ENCODE assay signal across 36 cellular contexts in genomic region chr20:23308908-23309307, GRCh38.
"Had no signal": no experiment of that assay in that cellular context is flagged by ENCODE, and none has a peak within 500 bp of the region (broad histone marks: within the 10 kb centered on the region; RNA-seq: fewer than 3 reads in every experiment).

No MANE protein-coding gene starts in this region.

- H3K27me3 ChIP-seq: adrenal gland, body of pancreas, brain microvascular endothelial cell, breast epithelium had no signal

- H3K4me3 Mint-ChIP-seq: activated B cell treated with CpG ODN at 0.5 μM for 24 hours; activated CD4-positive, alpha-beta memory T cell treated with anti-CD3 and anti-CD28 coated beads for 36 hours; activated CD4-positive, alpha-beta T cell treated with anti-CD3 and anti-CD28 coated beads, Interleukin-2, amount 10 ng/mL, durations not matched to agents 24 days and 14 days; activated CD8-positive, alpha-beta T cell treated with anti-CD3 and anti-CD28 coated beads for 36 hours; activated naive CD4-positive, alpha-beta T cell treated with anti-CD3 and anti-CD28 coated beads for 36 hours; activated naive CD8-positive, alpha-beta T cell treated with anti-CD3 and anti-CD28 coated beads for 36 hours; activated T-cell treated with anti-CD3 and anti-CD28 coated beads, Interleukin-2, amount 50 U/mL, for 4 hours; activated T-cell treated with anti-CD3 and anti-CD28 coated beads, Interleukin-2, amount 50 U/mL, for 72 hours; activated T-helper 1 cell treated with anti-CD3 and anti-CD28 coated beads, Interleukin-12 subunit alpha, Interleukin-12 subunit beta, Interleukin-2, Interleukin-4 antibody, amounts not matched to agents 30 ng/mL and 10 ng/mL and 1 ng/mL, durations not matched to agents 14 hours and 24 hours and 36 hours; activated T-helper 17 cell treated with anti-CD3 and anti-CD28 coated beads, Interleukin-2, amount 50 U/mL, for 72 hours; T-helper 1 cell treated with Interleukin-12 subunit alpha and Interleukin-12 subunit beta and Interleukin-4 antibody, amounts not matched to agents 30 μg/mL and 1 μg/mL, for 36 hours; T-helper 2 cell treated with Interferon-gamma antibody and Interleukin-4, amounts not matched to agents 5 μg/mL and 100 μg/mL, for 36 hours had no signal

- H3K36me3 Mint-ChIP-seq: activated CD4-positive, alpha-beta memory T cell treated with anti-CD3 and anti-CD28 coated beads for 36 hours; activated naive CD4-positive, alpha-beta T cell treated with anti-CD3 and anti-CD28 coated beads, Interleukin-2, amount 50 U/mL, for 72 hours had no signal

- H3K9me3 ChIP-seq: adrenal gland, body of pancreas had no signal

- H3K36me3 ChIP-seq: adrenal gland, brain microvascular endothelial cell, breast epithelium had no signal

- H3K27me3 Mint-ChIP-seq: activated naive CD8-positive, alpha-beta T cell treated with anti-CD3 and anti-CD28 coated beads for 36 hours had no signal

- ATAC-seq: activated CD8-positive, alpha-beta T cell treated with anti-CD3 and anti-CD28 coated beads for 36 hours; activated naive CD4-positive, alpha-beta T cell treated with anti-CD3 and anti-CD28 coated beads, Interleukin-2, amount 50 U/mL, for 72 hours; activated T-cell treated with anti-CD3 and anti-CD28 coated beads, Interleukin-2, amount 50 U/mL, for 4 hours; activated T-cell treated with anti-CD3 and anti-CD28 coated beads, Interleukin-2, amount 50 U/mL, for 72 hours; activated T-helper 17 cell treated with anti-CD3 and anti-CD28 coated beads, Interleukin-2, amount 50 U/mL, for 72 hours; body of pancreas had no signal

- FAIRE-seq: astrocyte, TTC549 had no signal

- DNase-seq: activated B cell treated with CpG ODN at 0.5 μM for 24 hours; activated CD4-positive, alpha-beta memory T cell treated with anti-CD3 and anti-CD28 coated beads for 36 hours; activated CD4-positive, alpha-beta T cell treated with anti-CD3 and anti-CD28 coated beads for 4 hours; activated CD4-positive, alpha-beta T cell treated with anti-CD3 and anti-CD28 coated beads, Interleukin-2, amount 10 ng/mL, durations not matched to agents 24 days and 14 days; activated CD4-positive, alpha-beta T cell treated with anti-CD3 and anti-CD28 coated beads, Interleukin-2, amount 50 U/mL, for 1 hour; activated CD4-positive, alpha-beta T cell treated with anti-CD3 and anti-CD28 coated beads, Interleukin-2, amount 50 U/mL, for 4 hours; activated CD4-positive, CD25-positive, alpha-beta regulatory T cell treated with anti-CD3 and anti-CD28 coated beads, Interleukin-2, amount 50 U/mL, for 72 hours; activated CD8-positive, alpha-beta memory T cell treated with anti-CD3 and anti-CD28 coated beads, Interleukin-2, amount 50 U/mL, for 4 hours; activated CD8-positive, alpha-beta T cell treated with anti-CD3 and anti-CD28 coated beads for 36 hours; activated gamma-delta T cell treated with Interleukin-2 at 50 U/mL for 16 hours; activated naive CD4-positive, alpha-beta T cell; activated naive CD4-positive, alpha-beta T cell treated with anti-CD3 and anti-CD28 coated beads for 36 hours; activated naive CD4-positive, alpha-beta T cell treated with anti-CD3 and anti-CD28 coated beads, Interleukin-2, amount 50 U/mL, for 16 hours; activated naive CD8-positive, alpha-beta T cell treated with anti-CD3 and anti-CD28 coated beads for 36 hours; activated T-cell treated with anti-CD3 and anti-CD28 coated beads for 4 hours; activated T-cell treated with anti-CD3 and anti-CD28 coated beads, Interleukin-2, amount 50 U/mL, for 1 hour; activated T-cell treated with anti-CD3 and anti-CD28 coated beads, Interleukin-2, amount 50 U/mL, for 4 hours; activated T-cell treated with anti-CD3 and anti-CD28 coated beads, Interleukin-2, amount 50 U/mL, for 72 hours; adrenal gland; amniotic stem cell; aorta; body of pancreas; brain microvascular endothelial cell; central memory CD4-positive, alpha-beta T cell; T-helper 1 cell; T-helper 2 cell; T-helper 9 cell had no signal

- H3K27ac Mint-ChIP-seq: activated B cell treated with CpG ODN at 0.5 μM for 24 hours; activated CD4-positive, alpha-beta memory T cell treated with anti-CD3 and anti-CD28 coated beads for 36 hours; activated CD4-positive, alpha-beta T cell treated with anti-CD3 and anti-CD28 coated beads, Interleukin-2, amount 10 ng/mL, durations not matched to agents 24 days and 14 days; activated CD8-positive, alpha-beta T cell treated with anti-CD3 and anti-CD28 coated beads for 36 hours; activated naive CD4-positive, alpha-beta T cell treated with anti-CD3 and anti-CD28 coated beads for 36 hours; activated naive CD4-positive, alpha-beta T cell treated with anti-CD3 and anti-CD28 coated beads, Interleukin-2, amount 50 U/mL, for 72 hours; activated naive CD8-positive, alpha-beta T cell treated with anti-CD3 and anti-CD28 coated beads for 36 hours; activated T-cell treated with anti-CD3 and anti-CD28 coated beads, Interleukin-2, amount 50 U/mL, for 72 hours; activated T-helper 1 cell treated with anti-CD3 and anti-CD28 coated beads, Interleukin-12 subunit alpha, Interleukin-12 subunit beta, Interleukin-2, Interleukin-4 antibody, amounts not matched to agents 30 ng/mL and 10 ng/mL and 1 ng/mL, durations not matched to agents 14 hours and 24 hours and 36 hours; activated T-helper 17 cell treated with anti-CD3 and anti-CD28 coated beads, Interleukin-2, amount 50 U/mL, for 72 hours; T-helper 1 cell treated with Interleukin-12 subunit alpha and Interleukin-12 subunit beta and Interleukin-4 antibody, amounts not matched to agents 30 μg/mL and 1 μg/mL, for 36 hours; T-helper 2 cell treated with Interferon-gamma antibody and Interleukin-4, amounts not matched to agents 5 μg/mL and 100 μg/mL, for 36 hours had no signal

- H3K4me3 ChIP-seq: adrenal gland, body of pancreas, breast epithelium had no signal

- H3K4me1 ChIP-seq: adrenal gland, body of pancreas, breast epithelium had no signal

- H3K9me3 Mint-ChIP-seq: activated B cell treated with CpG ODN at 0.5 μM for 24 hours; activated CD4-positive, alpha-beta memory T cell treated with anti-CD3 and anti-CD28 coated beads for 36 hours; activated CD4-positive, alpha-beta T cell treated with anti-CD3 and anti-CD28 coated beads, Interleukin-2, amount 10 ng/mL, durations not matched to agents 24 days and 14 days; activated CD8-positive, alpha-beta T cell treated with anti-CD3 and anti-CD28 coated beads for 36 hours; activated naive CD4-positive, alpha-beta T cell treated with anti-CD3 and anti-CD28 coated beads for 36 hours; activated T-cell treated with anti-CD3 and anti-CD28 coated beads, Interleukin-2, amount 50 U/mL, for 4 hours; activated T-cell treated with anti-CD3 and anti-CD28 coated beads, Interleukin-2, amount 50 U/mL, for 72 hours; activated T-helper 1 cell treated with anti-CD3 and anti-CD28 coated beads, Interleukin-12 subunit alpha, Interleukin-12 subunit beta, Interleukin-2, Interleukin-4 antibody, amounts not matched to agents 30 ng/mL and 10 ng/mL and 1 ng/mL, durations not matched to agents 14 hours and 24 hours and 36 hours; T-helper 1 cell treated with Interleukin-12 subunit alpha and Interleukin-12 subunit beta and Interleukin-4 antibody, amounts not matched to agents 30 μg/mL and 1 μg/mL, for 36 hours; T-helper 2 cell treated with Interferon-gamma antibody and Interleukin-4, amounts not matched to agents 5 μg/mL and 100 μg/mL, for 36 hours had no signal

- H3K27ac ChIP-seq: adrenal gland, body of pancreas, brain microvascular endothelial cell, breast epithelium, VCaP had no signal

- H3K4me1 Mint-ChIP-seq: activated B cell treated with CpG ODN at 0.5 μM for 24 hours; activated CD4-positive, alpha-beta T cell treated with anti-CD3 and anti-CD28 coated beads, Interleukin-2, amount 10 ng/mL, durations not matched to agents 24 days and 14 days; activated naive CD8-positive, alpha-beta T cell treated with anti-CD3 and anti-CD28 coated beads for 36 hours had no signal
